ENCODE assay signal across 8 cellular contexts in genomic region chr11:65386307-65387081, GRCh38. TPM values are rescaled to one million over a fixed set of nuclear protein-coding genes. Genes with fewer than 3 reads are reported as not detected.
DNase-seq lines count a peak whose midpoint lies in the region; ATAC-seq and TF ChIP-seq lines count a peak whose summit lies in the region.

Gene FRMD8, plus strand, starts transcription at chr11:65386637. Its CDS starts 400 bp downstream, at chr11:65387037.

- WGBS in liver, result 1% methylated on average over 70 of the region's 70 CpGs

- peaks cover 73% of the 10 kb centered on the region for H3K4me1 Mint-ChIP-seq in activated CD4-positive, alpha-beta memory T cell treated with anti-CD3 and anti-CD28 coated beads for 36 hours (ENCODE audit: low read depth)

- peak within 1 kb of the TSS; percentile 97 for H3K27ac Mint-ChIP-seq in activated CD4-positive, alpha-beta memory T cell treated with anti-CD3 and anti-CD28 coated beads for 36 hours

- no peak for TF ChIP-seq CTCF in liver (IDR thresholded peaks at IDR 0.05; ENCODE audit: low read depth, low read length, missing input control)

- intact Hi-C loops in activated CD4-positive, alpha-beta memory T cell treated with anti-CD3 and anti-CD28 coated beads for 36 hours (cut with micrococcal nuclease), result no loop called here

- DNase-seq in GM04503 (ENCODE audit: low read depth) (peak; percentile 39), NCI-H748 treated with DMSO at 0.1 percent for 48 hours (lab: John Stamatoyannopoulos, UW) (peak; percentile 63), dermis microvascular lymphatic vessel endothelial cell (ENCODE audit: low read depth in 2 of 2) (peak; percentile 47 to 87)
- peak; percentile 90 for DNase-seq in activated CD4-positive, alpha-beta memory T cell treated with anti-CD3 and anti-CD28 coated beads for 36 hours
- peak; percentile 80 to 81 for DNase-seq in stimulated activated CD4-positive, alpha-beta T cell treated with anti-CD3 and anti-CD28 coated beads, Interleukin-2, amount 100 ng/mL, for 48 hours

- no peaks in the 10 kb centered on the region for H3K27me3 Mint-ChIP-seq in activated CD4-positive, alpha-beta memory T cell treated with anti-CD3 and anti-CD28 coated beads for 36 hours

- ATAC-seq in HG03432 (IDR thresholded peaks at IDR 0.05; ENCODE audit: unreplicated experiment), result peak; percentile 41
- ATAC-seq in HG02973 (IDR thresholded peaks at IDR 0.05; ENCODE audit: unreplicated experiment), result no peak

- peak within 1 kb of the TSS; percentile 77 to 78 for H3K9ac ChIP-seq in liver (ENCODE audit: low read depth in 1 of 2, low read length in 2 of 2)

- H3K36me3 Mint-ChIP-seq in activated CD4-positive, alpha-beta memory T cell treated with anti-CD3 and anti-CD28 coated beads for 36 hours, result peaks cover 12% of the 10 kb centered on the region

- no peaks in the 10 kb centered on the region for H3K9me3 ChIP-seq in liver (ENCODE audit: control insufficient read depth in 4 of 4, low read length in 3 of 4)

- TF ChIP-seq RAD21 in liver (IDR thresholded peaks at IDR 0.05), result no peak

- H3K36me3 ChIP-seq in liver (ENCODE audit: control insufficient read depth in 4 of 4, insufficient read depth in 3 of 4, low read depth in 1 of 4, low read length in 3 of 4), result no peaks in the 10 kb centered on the region

- peak within 1 kb of the TSS; percentile 91 for H3K4me3 Mint-ChIP-seq in activated CD4-positive, alpha-beta memory T cell treated with anti-CD3 and anti-CD28 coated beads for 36 hours

- H3K4me3 ChIP-seq in liver (ENCODE audit: low read depth in 1 of 3, low read length in 3 of 3), result peak within 1 kb of the TSS; percentile 65 to 94 (median 79)

- H3K27ac ChIP-seq in liver (ENCODE audit: low read depth in 1 of 2, low read length in 2 of 2), result peak within 1 kb of the TSS; percentile 83 to 85

- no peaks in the 10 kb centered on the region for H3K9me3 Mint-ChIP-seq in activated CD4-positive, alpha-beta memory T cell treated with anti-CD3 and anti-CD28 coated beads for 36 hours

- POLR2A ChIA-PET in activated CD4-positive, alpha-beta memory T cell treated with anti-CD3 and anti-CD28 coated beads for 36 hours (lab: Charles Lee), result interaction anchor here (0.8 to 4.4 kb wide), 9 partner anchors 30 to 123 kb away, joined by 3 to 26 read pairs (median 6); partner anchors contain the start of genes MALAT1 and NEAT1

- H3K4me1 ChIP-seq in liver (ENCODE audit: control insufficient read depth in 4 of 4, insufficient read depth in 4 of 4, low read length in 3 of 4), result peaks cover 5 to 18% (median 12%) of the 10 kb centered on the region in 4 donors

- no peaks in the 10 kb centered on the region for H3K27me3 ChIP-seq in liver (ENCODE audit: control insufficient read depth in 4 of 4, insufficient read depth in 4 of 4, low read length in 3 of 4)

- CTCF ChIA-PET in activated CD4-positive, alpha-beta memory T cell treated with anti-CD3 and anti-CD28 coated beads for 36 hours (lab: Charles Lee), result interaction anchor here (0.8 to 3.2 kb wide), 9 partner anchors 30 to 170 kb away, joined by 3 to 37 read pairs (median 3); no protein-coding TSS in a partner anchor

TF ChIP-seq in liver, 16 proteins besides CTCF, POLR2A, EP300 and RAD21:
- TF ChIP-seq EGR1 (IDR thresholded peaks at IDR 0.05; ENCODE audit: low read depth in 2 of 2) (no peak), TAF1 (conservative IDR thresholded peaks at IDR 0.05) (no peak), FOXA2 (IDR thresholded peaks at IDR 0.05) (no peak), RXRA (IDR thresholded peaks at IDR 0.05) (no peak), YY1 (IDR thresholded peaks at IDR 0.05) (peak; percentile 41), SP1 (IDR thresholded peaks at IDR 0.05) (peak; percentile 20)

RNA-seq across cellular contexts. Expression of gene FRMD8, which starts in this region (rescaled TPM):
- 10 to 100 TPM; 34.7 to 37.9 TPM for total RNA-seq in activated CD4-positive, alpha-beta memory T cell treated with anti-CD3 and anti-CD28 coated beads for 36 hours
- total RNA-seq in dermis microvascular lymphatic vessel endothelial cell, result 75.4 and 85.1 TPM in 2 replicates
- 10 to 100 TPM; 20.7 to 22.8 TPM for total RNA-seq in liver
- polyA plus RNA-seq in liver, result 1 to 10 TPM; 2.8 to 9.4 TPM

Comparison
In these comparisons a context has a peak if more than half of its experiments do, and no peak if none do; other contexts are left out.
1. DNase-seq: peak in every context shown above with its lines; median percentile 90 in activated CD4-positive, alpha-beta memory T cell treated with anti-CD3 and anti-CD28 coated beads for 36 hours; 80 in stimulated activated CD4-positive, alpha-beta T cell treated with anti-CD3 and anti-CD28 coated beads, Interleukin-2, amount 100 ng/mL, for 48 hours; 67 in dermis microvascular lymphatic vessel endothelial cell; 63 in NCI-H748 treated with DMSO at 0.1 percent for 48 hours; 39 in GM04503.